24 cellular contexts compared by ENCODE assay signal in the genomic region with DNA sequence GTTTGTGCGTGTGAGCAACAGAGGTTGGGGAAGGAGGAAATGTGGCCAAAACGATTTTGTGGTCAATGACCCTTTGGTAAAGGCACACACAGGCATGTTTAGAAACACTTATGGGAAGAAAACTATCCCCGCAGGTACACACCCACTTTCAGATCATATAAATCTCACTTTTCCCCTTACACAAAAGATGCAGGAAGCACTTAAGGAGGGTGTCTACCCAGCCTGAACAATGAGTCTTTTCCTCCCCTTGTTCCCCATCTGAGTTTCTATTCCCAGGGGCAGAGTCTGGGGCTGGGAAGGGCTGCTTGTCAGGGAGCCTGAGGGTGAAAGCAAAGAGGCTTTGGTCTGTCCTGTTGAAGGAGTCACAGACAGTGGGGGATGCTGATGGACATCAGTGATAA.
DNase-seq lines count a peak whose midpoint lies in the region; ATAC-seq, FAIRE-seq and TF ChIP-seq lines count a peak whose summit lies in the region.
"Had no signal": no experiment of that assay in that cellular context is flagged by ENCODE, and none has a peak within 500 bp of the region (broad histone marks: within the 10 kb centered on the region; RNA-seq: fewer than 3 reads in every experiment).

No MANE protein-coding gene starts in this region.

- no peak for FAIRE-seq in HepG2 (lab: Jason Lieb, UNC)
- FAIRE-seq: endometrium, frontal cortex had no signal

- POLR2A ChIA-PET in HEK293 (lab: Yijun Ruan, JAX) = no interaction called here
- POLR2A ChIA-PET in HepG2 (lab: Yijun Ruan, JAX) = no interaction called here

- no peaks in the 10 kb centered on the region for H3K36me3 Mint-ChIP-seq in chondrocyte (ENCODE audit: low read depth)
- no peaks in the 10 kb centered on the region for H3K36me3 Mint-ChIP-seq in endothelial cell (ENCODE audit: low read depth, unreplicated experiment)
- no peaks in the 10 kb centered on the region for H3K36me3 Mint-ChIP-seq in activated naive CD4-positive, alpha-beta T cell treated with anti-CD3 and anti-CD28 coated beads, Interleukin-2, amount 50 U/mL, for 72 hours

- 22% methylated on average over 3 of the region's 3 CpGs for WGBS in HepG2 (ENCODE audit: low lambda C conversion rate)

- no peaks in the 10 kb centered on the region for H3K79me2 ChIP-seq in HepG2 (ENCODE audit: insufficient read depth, low read length)

- no peaks in the 10 kb centered on the region for H3K27me3 Mint-ChIP-seq in chondrocyte (ENCODE audit: low read depth)
- peaks cover 1% of the 10 kb centered on the region for H3K27me3 Mint-ChIP-seq in endothelial cell (ENCODE audit: unreplicated experiment)
- H3K27me3 Mint-ChIP-seq: activated B cell treated with CpG ODN at 0.5 μM for 24 hours; activated CD4-positive, alpha-beta memory T cell treated with anti-CD3 and anti-CD28 coated beads, Interleukin-2, amount 10 ng/mL, durations not matched to agents 7 days and 5 days had no signal

- no peak overlapping the region; the same call in 1 of the 2 replicates for H3K4me2 ChIP-seq in HepG2 (ENCODE audit: low read depth, low read length)
- H3K4me2 ChIP-seq: SK-N-SH had no signal

- no peaks in the 10 kb centered on the region for H4K20me1 ChIP-seq in HepG2 (ENCODE audit: insufficient read depth, low read length)

- no peak for TF ChIP-seq RAD21 in HepG2 (CRISPR knock-in tag; IDR thresholded peaks at IDR 0.05)

- intact Hi-C loops in HepG2 (cut with micrococcal nuclease; ENCODE audit: unreplicated experiment) = no loop called here

- peak; percentile 32 for DNase-seq in AG09319 (ENCODE audit: extremely low read depth, low read depth)
- no peak for DNase-seq in chondrocyte (ENCODE audit: low spot score)
- DNase-seq in HepG2 (ENCODE audit: low spot score) = no peak
- DNase-seq in NCI-H82 treated with DMSO at 0.1 percent for 48 hours (lab: John Stamatoyannopoulos, UW; ENCODE audit: unreplicated experiment) = no peak
- DNase-seq in DMS53 treated with DMSO at 0.1 percent for 48 hours (lab: John Stamatoyannopoulos, UW; ENCODE audit: unreplicated experiment) = no peak
- DNase-seq in endothelial cell (ENCODE audit: low spot score) = no peak
- DNase-seq in activated naive CD4-positive, alpha-beta T cell treated with anti-CD3 and anti-CD28 coated beads, Interleukin-2, amount 50 U/mL, for 72 hours (ENCODE audit: low spot score in 2 of 2) = no peak
- DNase-seq: activated B cell treated with CpG ODN at 0.5 μM for 24 hours; activated CD4-positive, alpha-beta memory T cell treated with anti-CD3 and anti-CD28 coated beads, Interleukin-2, amount 10 ng/mL, durations not matched to agents 7 days and 5 days; activated naive CD4-positive, alpha-beta T cell treated with Interleukin-2 at 50 U/mL for 16 hours; activated T-cell treated with anti-CD3 and anti-CD28 coated beads, Interleukin-2, amount 50 U/mL, for 24 hours; aorta; Karpas-422; left cardiac atrium; midbrain; NCI-H1092; NCI-H2171; NCI-H82; SK-N-SH had no signal

- no TSS peak for BruUV-seq in HepG2 (replicated peaks; lab: Mats Ljungman, UMichigan)

- H3K9me3 Mint-ChIP-seq in chondrocyte (ENCODE audit: low read depth) = no peaks in the 10 kb centered on the region
- H3K9me3 Mint-ChIP-seq in endothelial cell (ENCODE audit: unreplicated experiment) = no peaks in the 10 kb centered on the region
- no peaks in the 10 kb centered on the region for H3K9me3 Mint-ChIP-seq in activated naive CD4-positive, alpha-beta T cell treated with anti-CD3 and anti-CD28 coated beads, Interleukin-2, amount 50 U/mL, for 72 hours
- H3K9me3 Mint-ChIP-seq: activated B cell treated with CpG ODN at 0.5 μM for 24 hours; activated CD4-positive, alpha-beta memory T cell treated with anti-CD3 and anti-CD28 coated beads, Interleukin-2, amount 10 ng/mL, durations not matched to agents 7 days and 5 days; activated T-cell treated with anti-CD3 and anti-CD28 coated beads, Interleukin-2, amount 50 U/mL, for 24 hours had no signal

- H3K4me3 Mint-ChIP-seq in chondrocyte (ENCODE audit: unreplicated experiment) (no peak overlapping the region), endothelial cell (ENCODE audit: unreplicated experiment) (no peak overlapping the region)
- H3K4me3 Mint-ChIP-seq: activated B cell treated with CpG ODN at 0.5 μM for 24 hours; activated CD4-positive, alpha-beta memory T cell treated with anti-CD3 and anti-CD28 coated beads, Interleukin-2, amount 10 ng/mL, durations not matched to agents 7 days and 5 days; activated T-cell treated with anti-CD3 and anti-CD28 coated beads, Interleukin-2, amount 50 U/mL, for 24 hours had no signal

- in situ Hi-C loops in HepG2 (cut with HindIII; ENCODE audit: extremely low pct_ligation_motif_present, low pct_unique_long_range_greater_than_20kb) = loop anchor here (10.0 kb wide), 1 partner anchor 59 kb away; no protein-coding TSS in a partner anchor

- H3K9me3 ChIP-seq in HEK293 (ENCODE audit: control insufficient read depth, insufficient read depth, low read depth, low read length) (no peaks in the 10 kb centered on the region), HepG2 (ENCODE audit: low read length) (no peaks in the 10 kb centered on the region)
- H3K9me3 ChIP-seq: SK-N-SH, vagina had no signal

- H3K4me3 ChIP-seq in HEK293 (ENCODE audit: low read depth, low read length) (no peak overlapping the region), HepG2 (replicated peaks in 1 of 3; ENCODE audit: insufficient read depth in 1 of 3, low read depth in 2 of 3, low read length in 3 of 3) (no peak overlapping the region)
- H3K4me3 ChIP-seq: vagina had no signal

- no peak for TF ChIP-seq EP300 in HepG2 (IDR thresholded peaks at IDR 0.05; ENCODE audit: low read depth in 2 of 2, low read length in 2 of 2)
- TF ChIP-seq EP300 in HepG2 (CRISPR knock-in tag; IDR thresholded peaks at IDR 0.05; ENCODE audit: borderline replicate concordance) = no peak

- H3K27ac Mint-ChIP-seq in chondrocyte (ENCODE audit: unreplicated experiment) (peak overlapping the region; percentile 50), endothelial cell (ENCODE audit: unreplicated experiment) (no peak overlapping the region)
- H3K27ac Mint-ChIP-seq in activated naive CD4-positive, alpha-beta T cell treated with anti-CD3 and anti-CD28 coated beads, Interleukin-2, amount 50 U/mL, for 72 hours = no peak overlapping the region
- H3K27ac Mint-ChIP-seq: activated B cell treated with CpG ODN at 0.5 μM for 24 hours; activated CD4-positive, alpha-beta memory T cell treated with anti-CD3 and anti-CD28 coated beads, Interleukin-2, amount 10 ng/mL, durations not matched to agents 7 days and 5 days; activated T-cell treated with anti-CD3 and anti-CD28 coated beads, Interleukin-2, amount 50 U/mL, for 24 hours had no signal

- ATAC-seq in HepG2 = peak; percentile 23; the same call in 1 of the 3 replicates
- no peak for ATAC-seq in activated naive CD4-positive, alpha-beta T cell treated with anti-CD3 and anti-CD28 coated beads, Interleukin-2, amount 50 U/mL, for 72 hours
- ATAC-seq: left cardiac atrium, Panc1 had no signal

- TF ChIP-seq CTCF in AG09319 (IDR thresholded peaks at IDR 0.05; ENCODE audit: low read depth, low read length) (no peak), HEK293 (tag by site-specific recombination; IDR thresholded peaks at IDR 0.05) (no peak), chondrocyte (IDR thresholded peaks at IDR 0.05) (no peak), HepG2 (CRISPR knock-in tag; IDR thresholded peaks at IDR 0.05) (no peak), endothelial cell (IDR thresholded peaks at IDR 0.05; ENCODE audit: unreplicated experiment) (no peak)

- H3K27me3 ChIP-seq in HepG2 (ENCODE audit: control insufficient read depth in 1 of 2, insufficient read depth in 2 of 2, low read length in 2 of 2) = no peaks in the 10 kb centered on the region
- H3K27me3 ChIP-seq: vagina had no signal

- TF ChIP-seq POLR2A in HepG2 (IDR thresholded peaks at IDR 0.05; ENCODE audit: insufficient read depth in 1 of 2, low read depth in 2 of 2, low read length in 2 of 2) = no peak

- CTCF ChIA-PET in HEK293 (lab: Yijun Ruan, JAX) = no interaction called here
- CTCF ChIA-PET in HepG2 (lab: Yijun Ruan, JAX; ENCODE audit: low intra/inter-chr PET ratio, low total read pairs) = no interaction called here

- H3K4me1 Mint-ChIP-seq in chondrocyte (ENCODE audit: low read depth) (peaks cover 15% of the 10 kb centered on the region), endothelial cell (ENCODE audit: unreplicated experiment) (peaks cover 11% of the 10 kb centered on the region)
- H3K4me1 Mint-ChIP-seq: activated B cell treated with CpG ODN at 0.5 μM for 24 hours; activated CD4-positive, alpha-beta memory T cell treated with anti-CD3 and anti-CD28 coated beads, Interleukin-2, amount 10 ng/mL, durations not matched to agents 7 days and 5 days had no signal

- no peaks in the 10 kb centered on the region for H3K4me1 ChIP-seq in HEK293 (ENCODE audit: control insufficient read depth, insufficient read depth, low read length)
- peaks cover 7% of the 10 kb centered on the region; the same call in 1 of the 2 replicates for H3K4me1 ChIP-seq in HepG2 (ENCODE audit: insufficient read depth, low read length)
- H3K4me1 ChIP-seq: vagina had no signal

- H3K9ac ChIP-seq in HepG2 (ENCODE audit: insufficient read depth, low read depth, low read length) = no peak overlapping the region
- H3K9ac ChIP-seq: SK-N-SH had no signal

- H3K36me3 ChIP-seq in HEK293 (ENCODE audit: control insufficient read depth in 2 of 2, insufficient read depth in 1 of 2, low read length in 2 of 2) = no peaks in the 10 kb centered on the region
- H3K36me3 ChIP-seq in HepG2 (replicated peaks in 1 of 2; ENCODE audit: control insufficient read depth in 1 of 2, insufficient read depth in 2 of 2, low read length in 2 of 2) = no peaks in the 10 kb centered on the region
- H3K36me3 ChIP-seq: vagina had no signal

- H3K27ac ChIP-seq in HEK293 (ENCODE audit: extremely low read depth, low read depth, low read length) = no peak overlapping the region
- no peak overlapping the region for H3K27ac ChIP-seq in HepG2 (ENCODE audit: extremely low read length, insufficient read depth, low read length)
- H3K27ac ChIP-seq: vagina had no signal

- H2AFZ ChIP-seq in HepG2 (ENCODE audit: low read length) = no peak overlapping the region

TF ChIP-seq in HepG2, 621 proteins besides CTCF, POLR2A, EP300 and RAD21 (continues in another document):
- no peak for TF ChIP-seq RARG (CRISPR knock-in tag; IDR thresholded peaks at IDR 0.05; ENCODE audit: low read depth)
- no peak for TF ChIP-seq GATAD2A (CRISPR knock-in tag; IDR thresholded peaks at IDR 0.05)
- TF ChIP-seq ZBTB46 (CRISPR knock-in tag; IDR thresholded peaks at IDR 0.05; ENCODE audit: borderline replicate concordance) = no peak
